In genomic region chr4:133154725-133155124, GRCh38 we compare ENCODE assay signal across 8 cellular contexts. TPM values are rescaled to one million over a fixed set of nuclear protein-coding genes. Genes with fewer than 3 reads are reported as not detected.
DNase-seq lines count a peak whose midpoint lies in the region; ATAC-seq and TF ChIP-seq lines count a peak whose summit lies in the region.

No MANE protein-coding gene starts in this region.

- peak; percentile 38 for ATAC-seq in foreskin keratinocyte
- ATAC-seq in GM19397 (IDR thresholded peaks at IDR 0.05; ENCODE audit: unreplicated experiment): no peak
- no peak for ATAC-seq in HG03108 (IDR thresholded peaks at IDR 0.05; ENCODE audit: unreplicated experiment)

- peaks cover 0 to 2% (median 0%) of the 10 kb centered on the region in 3 donors for H3K36me3 Mint-ChIP-seq in immature natural killer cell

- H3K27me3 ChIP-seq in foreskin keratinocyte: peaks cover 52% of the 10 kb centered on the region

- H3K4me1 ChIP-seq in foreskin keratinocyte: no peaks in the 10 kb centered on the region

- in situ Hi-C loops in SK-MEL-5 (cut with HindIII; ENCODE audit: low pct_unique_long_range_greater_than_20kb, low sequenced_read_pairs): no loop called here

- peaks cover 0 to 6% of the 10 kb centered on the region in 2 donors for H3K4me1 Mint-ChIP-seq in immature natural killer cell

- no peak overlapping the region for H3K27ac Mint-ChIP-seq in immature natural killer cell

- no peak overlapping the region for H3K4me3 Mint-ChIP-seq in immature natural killer cell

- TF ChIP-seq CTCF in GM20000 (IDR thresholded peaks at IDR 0.05; ENCODE audit: extremely low read depth, missing control alignments) (no peak), foreskin keratinocyte (conservative IDR thresholded peaks at IDR 0.05) (peak; percentile 66)

- DNase-seq in 8988T: peak; percentile 32
- DNase-seq in GM20000 (ENCODE audit: low spot score): peak; percentile 22
- DNase-seq in SK-MEL-5 (ENCODE audit: low read depth, low spot score): peak; percentile 56
- peak in 1 of 2 donors; percentile 29 for DNase-seq in foreskin keratinocyte
- no peak for DNase-seq in immature natural killer cell
- DNase-seq in NCI-H446 treated with DMSO at 0.1 percent for 48 hours (lab: John Stamatoyannopoulos, UW): no peak

- no peak overlapping the region for H3K27ac ChIP-seq in foreskin keratinocyte

- H3K9me3 Mint-ChIP-seq in immature natural killer cell: peaks cover under 1 to 38% (median 11%) of the 10 kb centered on the region in 6 donors

- peaks cover 7 to 19% (median 19%) of the 10 kb centered on the region in 3 donors for H3K27me3 Mint-ChIP-seq in immature natural killer cell (ENCODE audit: low read depth in 3 of 3)

RNA-seq across cellular contexts. Expression of gene PCDH10, which starts 5.6 kb away (rescaled TPM):
- 0.08 and 0.29 TPM in 2 replicates for total RNA-seq in SK-MEL-5 (2014; rRNA removed; shearing (Covaris generic))
- 0.50 and 1.4 TPM in 2 replicates for polyA plus RNA-seq in SK-MEL-5 (2015; cell fraction: cytosol; rRNA removed)
- 0.04 and 1.8 TPM in 2 replicates for polyA plus RNA-seq in SK-MEL-5 (2015; cell fraction: nucleus; rRNA removed)
- not detected in 2 replicates for total RNA-seq in foreskin keratinocyte
- under 0.01 TPM in 1 of 2 replicates, not detected in the other for polyA plus RNA-seq in foreskin keratinocyte
- not detected for polyA plus RNA-seq in immature natural killer cell

Comparison
In these comparisons a context has a peak if more than half of its experiments do, and no peak if none do; other contexts are left out.
1. DNase-seq: peak in 8988T (single experiment), GM20000 (single experiment) and SK-MEL-5 (single experiment); none in immature natural killer cell (0 of 3) and NCI-H446 treated with DMSO at 0.1 percent for 48 hours (single experiment).